In genomic region chr2:27308359-27308875, GRCh38 we compare ENCODE assay signal across 2 cellular contexts.
A peak's percentile ranks its signal among the peaks of the same experiment; 100 is the strongest.
TF ChIP-seq lines count a peak whose summit lies in the region.

Gene UCN (minus strand): TSS chr2:27308445. CDS start chr2:27307895, 550 bp downstream.

TF ChIP-seq in IMR-90, 13 proteins besides CTCF, POLR2A, EP300 and RAD21:
- peak; percentile 96 for TF ChIP-seq MXI1 (IDR thresholded peaks at IDR 0.05; ENCODE audit: borderline replicate concordance, low read depth, low read length)
- TF ChIP-seq RCOR1 (IDR thresholded peaks at IDR 0.05; ENCODE audit: insufficient replicate concordance, low read length), result no peak
- no peak for TF ChIP-seq FOS (IDR thresholded peaks at IDR 0.05; ENCODE audit: low read depth, low read length)
- TF ChIP-seq MAZ (IDR thresholded peaks at IDR 0.05; ENCODE audit: borderline replicate concordance, low read depth, low read length), result no peak

TF ChIP-seq in H1, 55 proteins besides CTCF, POLR2A, EP300 and RAD21:
- TF ChIP-seq SAP30 (IDR thresholded peaks at IDR 0.05; ENCODE audit: insufficient read depth, insufficient replicate concordance, low read length), result peak; percentile 99
- peak; percentile 58 for TF ChIP-seq E2F6 (IDR thresholded peaks at IDR 0.05)
- no peak for TF ChIP-seq SP4 (IDR thresholded peaks at IDR 0.05; ENCODE audit: low read length)
- TF ChIP-seq POLR2AphosphoS5 (IDR thresholded peaks at IDR 0.05; ENCODE audit: low read depth, low read length), result no peak
- TF ChIP-seq HDAC2 (IDR thresholded peaks at IDR 0.05; ENCODE audit: borderline replicate concordance in 1 of 2, low read depth in 2 of 2, low read length in 2 of 2), result peak; percentile 58 to 66; a peak in 2 of 4 replicates
- TF ChIP-seq SIN3A (conservative IDR thresholded peaks at IDR 0.05 in 1 of 2, IDR thresholded peaks at IDR 0.05 in 1 of 2; ENCODE audit: low read depth in 1 of 2, low read length in 2 of 2), result peak; percentile 98 to 99
- peak; percentile 87 for TF ChIP-seq MAX (IDR thresholded peaks at IDR 0.05)
- TF ChIP-seq CREB1 (IDR thresholded peaks at IDR 0.05), result peak; percentile 82
- TF ChIP-seq USF2 (IDR thresholded peaks at IDR 0.05; ENCODE audit: low read length), result no peak
- no peak for TF ChIP-seq HDAC6 (IDR thresholded peaks at IDR 0.05; ENCODE audit: low read depth, low read length)
- TF ChIP-seq TAF7 (optimal IDR thresholded peaks at IDR 0.05; ENCODE audit: borderline replicate concordance, low read depth, low read length), result no peak
- TF ChIP-seq CTBP2 (IDR thresholded peaks at IDR 0.05; ENCODE audit: borderline replicate concordance, insufficient read depth, insufficient read length, low read length), result peak; percentile 48
